Comparison of ENCODE assay signal across 24 cellular contexts in genomic region chr9:124717597-124717996, GRCh38. TPM values are rescaled to one million over a fixed set of nuclear protein-coding genes. Genes with fewer than 3 reads are reported as not detected.
"Had no signal": no experiment of that assay in that cellular context is flagged by ENCODE, and none has a peak within 500 bp of the region (broad histone marks: within the 10 kb centered on the region; RNA-seq: fewer than 3 reads in every experiment).

No MANE protein-coding gene starts in this region.

- H3K4me1 Mint-ChIP-seq: immature natural killer cell had no signal

- H3K27me3 ChIP-seq: foreskin keratinocyte, gastroesophageal sphincter, heart left ventricle, hepatocyte, left lung had no signal

- H3K9me3 Mint-ChIP-seq: dendritic cell treated with granulocyte-macrophage colony-stimulating factor and Interleukin-4, amounts not matched to agents 40 ng/mL and 50 ng/mL, for 4 days; effector memory CD8-positive, alpha-beta T cell; endodermal cell; immature natural killer cell; mesothelial cell of epicardium had no signal

- H3K36me3 ChIP-seq: gastroesophageal sphincter, heart left ventricle, left lung, lower lobe of right lung had no signal

- H3K27ac ChIP-seq: coronary artery, epithelial cell of prostate, gastroesophageal sphincter, heart left ventricle, hepatocyte, left lung, lower lobe of right lung had no signal

- H3K27me3 Mint-ChIP-seq: dendritic cell treated with granulocyte-macrophage colony-stimulating factor and Interleukin-4, amounts not matched to agents 40 ng/mL and 50 ng/mL, for 4 days had no signal

- H3K4me3 Mint-ChIP-seq: dendritic cell treated with granulocyte-macrophage colony-stimulating factor and Interleukin-4, amounts not matched to agents 40 ng/mL and 50 ng/mL, for 4 days; effector memory CD8-positive, alpha-beta T cell; endodermal cell; immature natural killer cell; mesothelial cell of epicardium had no signal

- H2AFZ ChIP-seq: hepatocyte had no signal

- H3K4me3 ChIP-seq: coronary artery, gastroesophageal sphincter, heart left ventricle, hepatocyte, left lung, lower lobe of right lung had no signal

- H3K4me1 ChIP-seq: gastroesophageal sphincter, left lung, lower lobe of right lung had no signal

- H3K27ac Mint-ChIP-seq: dendritic cell treated with granulocyte-macrophage colony-stimulating factor and Interleukin-4, amounts not matched to agents 40 ng/mL and 50 ng/mL, for 4 days; effector memory CD8-positive, alpha-beta T cell; endodermal cell; immature natural killer cell; mesothelial cell of epicardium had no signal

- ATAC-seq: effector memory CD8-positive, alpha-beta T cell; gastroesophageal sphincter; heart left ventricle; left lung; left ventricle myocardium superior; lower lobe of right lung had no signal

- H3K9me3 ChIP-seq: gastroesophageal sphincter, heart left ventricle, left lung, lower lobe of right lung had no signal

- H3K36me3 Mint-ChIP-seq: immature natural killer cell had no signal

- DNase-seq: effector CD8-positive, alpha-beta T cell; effector memory CD8-positive, alpha-beta T cell; endodermal cell; erythroblast; heart left ventricle; hypothalamus; immature natural killer cell; islet precursor cell; kidney; kidney glomerular epithelial cell; left lung; left ventricle myocardium superior; lower lobe of right lung; mesenchymal stem cell had no signal

- FAIRE-seq: colon, endometrium, frontal cortex, kidney had no signal

- H3K4me2 ChIP-seq: hepatocyte had no signal

RNA-seq across cellular contexts. Expression of gene NR6A1, which starts 53.5 kb away (rescaled TPM):
- polyA plus RNA-seq: immature natural killer cell had no signal

RNA-seq across cellular contexts. Expression of gene OLFML2A, which starts 59.3 kb away (rescaled TPM):
- polyA plus RNA-seq: immature natural killer cell had no signal
